In the genomic region with DNA sequence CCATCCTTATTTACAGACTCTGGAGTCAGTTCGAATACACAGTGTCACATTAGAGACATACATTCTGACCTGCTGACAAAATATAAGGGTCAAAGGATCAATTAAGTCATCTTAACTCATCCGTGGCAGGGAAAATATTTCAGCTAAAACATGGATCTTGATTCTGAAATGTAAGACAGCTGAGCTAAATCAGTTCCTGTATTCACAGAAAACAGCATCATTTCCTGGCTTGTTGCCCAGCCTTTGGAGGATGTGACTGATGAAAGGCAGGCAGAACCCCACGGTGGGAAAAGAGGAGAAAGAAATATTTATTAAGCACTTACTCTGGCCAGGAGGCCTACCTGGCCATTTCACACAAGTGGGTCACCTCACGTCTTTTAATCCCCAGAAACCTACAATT, we compare ENCODE assay signal across 11 cellular contexts.
DNase-seq lines count a peak whose midpoint lies in the region; ATAC-seq lines count a peak whose summit lies in the region.
"Had no signal": no experiment of that assay in that cellular context is flagged by ENCODE, and none has a peak within 500 bp of the region (broad histone marks: within the 10 kb centered on the region; RNA-seq: fewer than 3 reads in every experiment).

No MANE protein-coding gene starts in this region.

- ATAC-seq in GM19328 (IDR thresholded peaks at IDR 0.05; ENCODE audit: unreplicated experiment) (no peak), GM19324 (IDR thresholded peaks at IDR 0.05; ENCODE audit: low FRiP score, unreplicated experiment) (no peak)
- ATAC-seq: GM12878 had no signal

- peaks cover 0 to 2% (median 0%) of the 10 kb centered on the region in 3 donors for H3K27me3 Mint-ChIP-seq in immature natural killer cell (ENCODE audit: low read depth in 3 of 3)

- no peak overlapping the region for H3K27ac Mint-ChIP-seq in immature natural killer cell

- H3K4me3 Mint-ChIP-seq in immature natural killer cell, result no peak overlapping the region
- H3K4me3 Mint-ChIP-seq: neural crest cell had no signal

- H3K9me3 Mint-ChIP-seq in immature natural killer cell, result peaks cover 0 to 2% (median 0%) of the 10 kb centered on the region in 6 donors
- H3K9me3 Mint-ChIP-seq: neural crest cell had no signal

- H3K36me3 Mint-ChIP-seq in immature natural killer cell, result no peaks in the 10 kb centered on the region

- DNase-seq in DMS79 (lab: John Stamatoyannopoulos, UW) (peak; percentile 44), NCI-H146 treated with DMSO at 0.1 percent for 48 hours (lab: John Stamatoyannopoulos, UW; ENCODE audit: unreplicated experiment) (peak; percentile 16), amniotic stem cell (lab: John Stamatoyannopoulos, UW) (peak; percentile 78), medulla oblongata (ENCODE audit: extremely low spot score) (peak; percentile 66), immature natural killer cell (no peak)
- DNase-seq in effector CD4-positive, alpha-beta T cell, result no peak
- DNase-seq: NCI-H526 treated with DMSO at 0.1 percent for 48 hours had no signal

- H3K4me1 Mint-ChIP-seq in immature natural killer cell, result no peaks in the 10 kb centered on the region
- H3K4me1 Mint-ChIP-seq: neural crest cell had no signal

Comparison
In these comparisons a context has a peak if more than half of its experiments do, and no peak if none do; other contexts are left out.
1. DNase-seq: peak in DMS79 (single experiment), NCI-H146 treated with DMSO at 0.1 percent for 48 hours (single experiment), amniotic stem cell (single experiment) and medulla oblongata (single experiment); none in immature natural killer cell (0 of 3) and effector CD4-positive, alpha-beta T cell (single experiment).